Comparison of ENCODE assay signal across 7 cellular contexts in the genomic region with DNA sequence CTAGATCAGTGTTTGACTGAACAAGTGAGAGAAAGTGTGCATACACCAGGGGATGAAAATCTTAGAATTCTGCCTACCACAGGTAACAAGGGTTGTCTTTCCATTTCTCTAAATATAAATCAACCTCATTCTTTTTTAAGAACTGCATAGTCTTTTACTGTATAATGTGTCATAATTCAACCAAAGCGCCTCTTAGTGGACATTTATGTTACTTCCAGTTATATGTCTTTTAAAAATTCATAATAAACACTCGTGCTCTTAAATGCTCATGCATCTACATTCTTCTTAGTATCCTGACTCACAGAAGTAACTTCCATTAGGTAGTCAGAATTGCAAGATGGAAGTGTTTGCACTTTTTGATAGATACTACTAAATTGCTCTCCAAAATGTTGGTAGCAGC.
A peak's percentile ranks its signal among the peaks of the same experiment; 100 is the strongest.
DNase-seq lines count a peak whose midpoint lies in the region; ATAC-seq, FAIRE-seq and TF ChIP-seq lines count a peak whose summit lies in the region.

No MANE protein-coding gene starts in this region.

- H3K9me3 Mint-ChIP-seq in astrocyte (ENCODE audit: unreplicated experiment): no peaks in the 10 kb centered on the region

- H2AFZ ChIP-seq in Karpas-422 (ENCODE audit: low read length) (peak overlapping the region; percentile 71; the same call in 1 of the 2 replicates), astrocyte (ENCODE audit: low read depth, low read length) (no peak overlapping the region)

- FAIRE-seq in astrocyte (lab: Jason Lieb, UNC): peak; percentile 62

- H3K4me2 ChIP-seq in Karpas-422 (ENCODE audit: low read depth, low read length, poor library complexity, severe bottlenecking) (peak overlapping the region; percentile 48), astrocyte (ENCODE audit: low read length) (no peak overlapping the region)

- no peak overlapping the region for H3K4me3 ChIP-seq in GM12864 (ENCODE audit: low read depth, low read length)
- no peak overlapping the region for H3K4me3 ChIP-seq in Karpas-422 (ENCODE audit: low read length)
- H3K4me3 ChIP-seq in astrocyte (ENCODE audit: insufficient read depth, low read depth, low read length): no peak overlapping the region

- H3K4me3 Mint-ChIP-seq in astrocyte (ENCODE audit: unreplicated experiment): no peak overlapping the region

- H3K27me3 ChIP-seq in Karpas-422 (ENCODE audit: low read length) (no peaks in the 10 kb centered on the region), astrocyte (ENCODE audit: insufficient read depth, low read length) (no peaks in the 10 kb centered on the region)

- H3K4me1 Mint-ChIP-seq in astrocyte (ENCODE audit: low read depth, unreplicated experiment): peaks cover 2% of the 10 kb centered on the region

- peak; percentile 8 for DNase-seq in GM12864 (ENCODE audit: low read depth)
- peak; percentile 82 for DNase-seq in Karpas-422
- no peak for DNase-seq in astrocyte (ENCODE audit: low read depth)
- peak; percentile 55 for DNase-seq in myocyte (ENCODE audit: low read depth)
- DNase-seq in SK-N-DZ (ENCODE audit: low spot score): no peak
- DNase-seq in D341Med (ENCODE audit: low spot score): no peak

- H3K9me3 ChIP-seq in Karpas-422 (ENCODE audit: low read length): no peaks in the 10 kb centered on the region
- no peaks in the 10 kb centered on the region for H3K9me3 ChIP-seq in astrocyte (ENCODE audit: insufficient read depth, low read depth, low read length)

- H3K9ac ChIP-seq in Karpas-422 (ENCODE audit: low read length): no peak overlapping the region
- no peak overlapping the region for H3K9ac ChIP-seq in astrocyte (ENCODE audit: low read length)

- no peak overlapping the region for H3K27ac Mint-ChIP-seq in astrocyte (ENCODE audit: unreplicated experiment)

- H3K27ac ChIP-seq in Karpas-422 (ENCODE audit: low read length): no peak overlapping the region
- no peak overlapping the region for H3K27ac ChIP-seq in astrocyte (ENCODE audit: low read depth, low read length)

- no peaks in the 10 kb centered on the region for H3K9me2 ChIP-seq in Karpas-422 (replicated peaks; ENCODE audit: insufficient read depth, low read length)

- H3K79me2 ChIP-seq in Karpas-422 (ENCODE audit: low read length) (no peaks in the 10 kb centered on the region), astrocyte (ENCODE audit: insufficient read depth, low read length) (no peaks in the 10 kb centered on the region)

- no peaks in the 10 kb centered on the region for H3K36me3 Mint-ChIP-seq in astrocyte (ENCODE audit: low read depth, unreplicated experiment)

- peaks cover 6% of the 10 kb centered on the region for H3K27me3 Mint-ChIP-seq in astrocyte (ENCODE audit: low read depth, unreplicated experiment)

- peaks cover 37% of the 10 kb centered on the region for H3K4me1 ChIP-seq in Karpas-422 (ENCODE audit: low read length)
- H3K4me1 ChIP-seq in astrocyte (ENCODE audit: insufficient read depth, low read length): peaks cover 3% of the 10 kb centered on the region

- H3K36me3 ChIP-seq in Karpas-422 (ENCODE audit: insufficient read depth, low read length) (no peaks in the 10 kb centered on the region), astrocyte (ENCODE audit: insufficient read depth, low read length) (no peaks in the 10 kb centered on the region)

- H4K20me1 ChIP-seq in Karpas-422 (ENCODE audit: insufficient read depth, low read depth, low read length) (no peaks in the 10 kb centered on the region), astrocyte (ENCODE audit: insufficient read depth, low read length) (no peaks in the 10 kb centered on the region)

- ATAC-seq in GM19463 (IDR thresholded peaks at IDR 0.05; ENCODE audit: unreplicated experiment): no peak

- TF ChIP-seq CTCF in GM12864 (IDR thresholded peaks at IDR 0.05; ENCODE audit: low read depth, low read length, missing control alignments) (peak; percentile 33), astrocyte (IDR thresholded peaks at IDR 0.05; ENCODE audit: insufficient read depth, low read depth, low read length) (peak; percentile 34)

Comparison
In these comparisons a context has a peak if more than half of its experiments do, and no peak if none do; other contexts are left out.
1. DNase-seq: peak in GM12864 (single experiment), Karpas-422 (single experiment) and myocyte (single experiment); none in astrocyte (single experiment), SK-N-DZ (single experiment) and D341Med (single experiment).